ENCODE assay signal across 8 cellular contexts in the genomic region with DNA sequence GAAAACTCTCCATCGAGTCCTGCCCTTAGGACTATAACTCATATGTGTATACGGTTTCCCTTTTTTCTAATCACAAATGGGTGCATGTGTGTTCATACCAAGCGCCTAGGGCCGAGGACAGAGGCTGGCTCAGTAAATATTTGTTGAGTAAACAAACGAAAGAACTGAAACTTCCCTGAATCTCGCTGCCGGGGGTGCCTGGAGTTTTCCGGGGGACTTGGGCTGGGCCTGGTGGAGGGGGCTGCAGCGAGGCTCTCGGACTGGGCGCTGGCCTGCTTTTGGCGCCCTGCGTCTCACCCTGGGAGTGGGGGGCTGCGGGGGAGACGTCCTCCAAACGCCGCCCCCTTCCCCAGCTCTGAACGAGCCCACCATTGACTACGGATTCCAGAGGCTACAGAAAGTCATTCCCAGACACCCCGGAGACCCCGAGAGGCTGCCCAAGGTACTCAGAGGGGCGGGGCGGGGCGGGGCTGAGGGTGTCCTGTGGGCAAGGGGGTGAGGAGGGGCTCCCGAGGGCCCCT. TPM values are rescaled to one million over a fixed set of nuclear protein-coding genes. Genes with fewer than 3 reads are reported as not detected.
A peak's percentile ranks its signal among the peaks of the same experiment; 100 is the strongest.
DNase-seq lines count a peak whose midpoint lies in the region; ATAC-seq and TF ChIP-seq lines count a peak whose summit lies in the region.

No MANE protein-coding gene starts in this region.

- no peak for ATAC-seq in activated CD8-positive, alpha-beta T cell treated with anti-CD3 and anti-CD28 coated beads for 36 hours
- ATAC-seq in GM18907 (IDR thresholded peaks at IDR 0.05; ENCODE audit: unreplicated experiment) = no peak

- H3K27ac Mint-ChIP-seq in T-helper 2 cell treated with Interferon-gamma antibody and Interleukin-4, amounts not matched to agents 5 μg/mL and 100 μg/mL, for 36 hours = no peak overlapping the region
- no peak overlapping the region for H3K27ac Mint-ChIP-seq in activated CD8-positive, alpha-beta T cell treated with anti-CD3 and anti-CD28 coated beads for 36 hours

- H3K36me3 ChIP-seq in iPS-20b (ENCODE audit: insufficient read depth, low read depth, low read length) (no peaks in the 10 kb centered on the region), stomach smooth muscle (ENCODE audit: control insufficient read depth in 2 of 2, insufficient read depth in 2 of 2, low read length in 2 of 2) (no peaks in the 10 kb centered on the region)

- H3K4me3 ChIP-seq in iPS-20b (ENCODE audit: low read length) = peak overlapping the region; percentile 48
- peak overlapping the region; percentile 35 to 65 for H3K4me3 ChIP-seq in stomach smooth muscle (ENCODE audit: low read length in 2 of 2)

- H3K4me3 Mint-ChIP-seq in T-helper 2 cell treated with Interferon-gamma antibody and Interleukin-4, amounts not matched to agents 5 μg/mL and 100 μg/mL, for 36 hours = peak overlapping the region; percentile 68
- peak overlapping the region; percentile 45 for H3K4me3 Mint-ChIP-seq in activated CD8-positive, alpha-beta T cell treated with anti-CD3 and anti-CD28 coated beads for 36 hours

- peaks cover 14% of the 10 kb centered on the region for H3K4me1 Mint-ChIP-seq in T-helper 2 cell treated with Interferon-gamma antibody and Interleukin-4, amounts not matched to agents 5 μg/mL and 100 μg/mL, for 36 hours (ENCODE audit: low read depth)
- H3K4me1 Mint-ChIP-seq in activated CD8-positive, alpha-beta T cell treated with anti-CD3 and anti-CD28 coated beads for 36 hours (ENCODE audit: low read depth) = peaks cover 34% of the 10 kb centered on the region

- H3K9me3 ChIP-seq in iPS-20b (ENCODE audit: insufficient read depth, low read depth, low read length) (no peaks in the 10 kb centered on the region), stomach smooth muscle (ENCODE audit: control insufficient read depth in 2 of 2, low read length in 2 of 2) (no peaks in the 10 kb centered on the region)

- H3K27me3 Mint-ChIP-seq in T-helper 2 cell treated with Interferon-gamma antibody and Interleukin-4, amounts not matched to agents 5 μg/mL and 100 μg/mL, for 36 hours (ENCODE audit: low read depth) = peaks cover 49% of the 10 kb centered on the region
- peaks cover 27% of the 10 kb centered on the region for H3K27me3 Mint-ChIP-seq in activated CD8-positive, alpha-beta T cell treated with anti-CD3 and anti-CD28 coated beads for 36 hours

- peaks cover 94% of the 10 kb centered on the region for H3K27me3 ChIP-seq in iPS-20b (ENCODE audit: insufficient read depth, low read length)
- H3K27me3 ChIP-seq in stomach smooth muscle (ENCODE audit: control insufficient read depth in 1 of 2, insufficient read depth in 2 of 2, low read length in 2 of 2) = peaks cover 2 to 24% of the 10 kb centered on the region in 2 donors

- H3K4me1 ChIP-seq in iPS-20b (ENCODE audit: insufficient read depth, low read length) = peaks cover 10% of the 10 kb centered on the region; the same call in 1 of the 2 replicates
- H3K4me1 ChIP-seq in stomach smooth muscle (ENCODE audit: control insufficient read depth, insufficient read depth, low read length) = peaks cover 26% of the 10 kb centered on the region

- CTCF ChIA-PET in activated CD8-positive, alpha-beta T cell treated with anti-CD3 and anti-CD28 coated beads for 36 hours (lab: Charles Lee) = interaction anchor here (0.9 to 7.3 kb wide), 9 partner anchors 9 to 92 kb away, joined by 3 to 82 read pairs (median 14); a partner anchor contains a TSS

- no peak for TF ChIP-seq CTCF in activated CD8-positive, alpha-beta T cell treated with anti-CD3 and anti-CD28 coated beads for 36 hours (IDR thresholded peaks at IDR 0.05)

- no peak for DNase-seq in T-helper 2 cell treated with Interferon-gamma antibody and Interleukin-4, amounts not matched to agents 5 μg/mL and 100 μg/mL, for 36 hours (ENCODE audit: low spot score)
- DNase-seq in T-helper 2 cell (no peak), NCI-H2171 (lab: John Stamatoyannopoulos, UW) (no peak), GF-D8 (lab: John Stamatoyannopoulos, UW) (no peak)
- no peak for DNase-seq in activated CD8-positive, alpha-beta T cell treated with anti-CD3 and anti-CD28 coated beads for 36 hours

- H3K27ac ChIP-seq in iPS-20b (ENCODE audit: low read length) (no peak overlapping the region), stomach smooth muscle (ENCODE audit: low read length) (no peak overlapping the region)

- POLR2A ChIA-PET in activated CD8-positive, alpha-beta T cell treated with anti-CD3 and anti-CD28 coated beads for 36 hours (lab: Charles Lee) = interaction anchor here (1.2 kb wide), 1 partner anchor 10 kb away, joined by 5 read pairs; no protein-coding TSS in a partner anchor

- intact Hi-C loops in activated CD8-positive, alpha-beta T cell treated with anti-CD3 and anti-CD28 coated beads for 36 hours (cut with micrococcal nuclease) = no loop called here

- no peaks in the 10 kb centered on the region for H3K9me3 Mint-ChIP-seq in T-helper 2 cell treated with Interferon-gamma antibody and Interleukin-4, amounts not matched to agents 5 μg/mL and 100 μg/mL, for 36 hours
- H3K9me3 Mint-ChIP-seq in activated CD8-positive, alpha-beta T cell treated with anti-CD3 and anti-CD28 coated beads for 36 hours = no peaks in the 10 kb centered on the region

- H3K9ac ChIP-seq in iPS-20b (ENCODE audit: low read depth, low read length) (no peak overlapping the region), stomach smooth muscle (ENCODE audit: low read length in 2 of 2) (no peak overlapping the region)

- no peaks in the 10 kb centered on the region for H3K36me3 Mint-ChIP-seq in T-helper 2 cell treated with Interferon-gamma antibody and Interleukin-4, amounts not matched to agents 5 μg/mL and 100 μg/mL, for 36 hours (ENCODE audit: low read depth)
- H3K36me3 Mint-ChIP-seq in activated CD8-positive, alpha-beta T cell treated with anti-CD3 and anti-CD28 coated beads for 36 hours (ENCODE audit: low read depth) = no peaks in the 10 kb centered on the region

RNA-seq across cellular contexts. Expression of a gene that starts 49.0 kb away (rescaled TPM):
- 1 to 10 TPM; 2.0 to 2.9 TPM for total RNA-seq in activated CD8-positive, alpha-beta T cell treated with anti-CD3 and anti-CD28 coated beads for 36 hours

RNA-seq across cellular contexts. Expression of a gene that starts 58.8 kb away (rescaled TPM):
- total RNA-seq in activated CD8-positive, alpha-beta T cell treated with anti-CD3 and anti-CD28 coated beads for 36 hours = 1 to 10 TPM; 1.1 to 1.2 TPM
